Comparison of ENCODE assay signal across 13 cellular contexts in the genomic region with DNA sequence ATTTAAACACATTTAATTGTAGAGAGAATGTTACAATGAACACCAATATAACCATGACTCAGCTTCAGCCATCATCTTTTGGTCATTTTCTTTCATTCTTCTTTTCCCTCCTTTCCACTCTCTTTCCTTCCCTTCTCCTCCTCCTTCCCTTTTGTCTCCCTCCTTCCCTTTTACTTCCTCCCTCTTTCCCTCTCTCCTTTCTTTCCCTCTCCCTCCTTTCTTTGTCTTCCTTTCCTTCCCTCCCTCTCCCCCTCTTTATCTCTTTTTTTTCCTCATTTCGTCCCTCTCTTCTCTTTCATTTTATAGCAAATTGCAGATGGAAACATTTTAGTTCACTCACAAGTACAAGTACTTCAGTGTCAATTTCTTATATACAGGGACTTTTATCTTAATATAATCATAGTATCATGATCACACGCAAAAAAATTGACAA. TPM values are rescaled to one million over a fixed set of nuclear protein-coding genes. Genes with fewer than 3 reads are reported as not detected.
DNase-seq lines count a peak whose midpoint lies in the region; ATAC-seq, FAIRE-seq and TF ChIP-seq lines count a peak whose summit lies in the region.
"Had no signal": no experiment of that assay in that cellular context is flagged by ENCODE, and none has a peak within 500 bp of the region (broad histone marks: within the 10 kb centered on the region; RNA-seq: fewer than 3 reads in every experiment).

No MANE protein-coding gene starts in this region.

- H3K9me3 ChIP-seq in cardiac muscle cell (ENCODE audit: low read depth) = no peaks in the 10 kb centered on the region
- H3K9me3 ChIP-seq in heart left ventricle = no peaks in the 10 kb centered on the region
- H3K9me3 ChIP-seq in kidney (ENCODE audit: control insufficient read depth in 1 of 2, low read length in 2 of 2) = no peaks in the 10 kb centered on the region
- H3K9me3 ChIP-seq in pancreas = no peaks in the 10 kb centered on the region
- H3K9me3 ChIP-seq: ascending aorta, Peyer's patch had no signal

- TF ChIP-seq POLR2A in heart left ventricle (IDR thresholded peaks at IDR 0.05) (no peak), lower leg skin (IDR thresholded peaks at IDR 0.05) (no peak)

- H3K27ac Mint-ChIP-seq in activated CD8-positive, alpha-beta T cell treated with anti-CD3 and anti-CD28 coated beads, Interleukin-2, amount 10 ng/mL, durations not matched to agents 7 days and 5 days = no peak overlapping the region
- H3K27ac Mint-ChIP-seq in type B pancreatic cell = peak overlapping the region; percentile 19

- H3K9me3 Mint-ChIP-seq in activated CD8-positive, alpha-beta T cell treated with anti-CD3 and anti-CD28 coated beads, Interleukin-2, amount 10 ng/mL, durations not matched to agents 7 days and 5 days (ENCODE audit: insufficient read depth) = peaks cover 6% of the 10 kb centered on the region
- H3K9me3 Mint-ChIP-seq in type B pancreatic cell = no peaks in the 10 kb centered on the region

- TF ChIP-seq CTCF in cardiac muscle cell (IDR thresholded peaks at IDR 0.05; ENCODE audit: low read depth, low read length) (no peak), heart left ventricle (IDR thresholded peaks at IDR 0.05) (no peak), kidney (IDR thresholded peaks at IDR 0.05; ENCODE audit: borderline replicate concordance, extremely low read depth, insufficient read depth) (no peak), type B pancreatic cell (conservative IDR thresholded peaks at IDR 0.05) (no peak), pancreas (IDR thresholded peaks at IDR 0.05) (no peak), lower leg skin (IDR thresholded peaks at IDR 0.05) (no peak)

- peaks cover 40% of the 10 kb centered on the region for H3K4me1 Mint-ChIP-seq in activated CD8-positive, alpha-beta T cell treated with anti-CD3 and anti-CD28 coated beads, Interleukin-2, amount 10 ng/mL, durations not matched to agents 7 days and 5 days (ENCODE audit: low read depth)
- H3K4me1 Mint-ChIP-seq in type B pancreatic cell (ENCODE audit: unreplicated experiment) = peaks cover 40% of the 10 kb centered on the region

- intact Hi-C loops in heart left ventricle (cut with DNase I) (loop anchor here in 6 of 10 donors (5.0 to 10.0 kb wide), 5 partner anchors 69 to 1167 kb away; partner anchors contain the start of genes NKAPL (in 2 of the 6), ZKSCAN4 (in 2 of the 6) and PGBD1 (in 1 of the 6)), kidney (cut with DNase I) (no loop called here), pancreas (cut with DNase I) (no loop called here), lower leg skin (cut with DNase I; ENCODE audit: low total_unique reads) (no loop called here)

- CTCF ChIA-PET in activated CD8-positive, alpha-beta T cell treated with anti-CD3 and anti-CD28 coated beads, Interleukin-2, amount 10 ng/mL, durations not matched to agents 7 days and 5 days (lab: Charles Lee) = interaction anchor here (0.9 to 1.2 kb wide), 2 partner anchors 83 to 91 kb away, joined by 3 to 4 read pairs; no protein-coding TSS in a partner anchor

- H3K27me3 Mint-ChIP-seq in activated CD8-positive, alpha-beta T cell treated with anti-CD3 and anti-CD28 coated beads, Interleukin-2, amount 10 ng/mL, durations not matched to agents 7 days and 5 days (ENCODE audit: low read depth) = peaks cover 12% of the 10 kb centered on the region
- peaks cover 19% of the 10 kb centered on the region for H3K27me3 Mint-ChIP-seq in type B pancreatic cell

- peaks cover 2% of the 10 kb centered on the region for H3K27me3 ChIP-seq in cardiac muscle cell
- no peaks in the 10 kb centered on the region for H3K27me3 ChIP-seq in heart left ventricle
- H3K27me3 ChIP-seq in pancreas = no peaks in the 10 kb centered on the region
- H3K27me3 ChIP-seq: ascending aorta, Peyer's patch had no signal

- no peak for ATAC-seq in heart left ventricle
- no peak for ATAC-seq in activated CD8-positive, alpha-beta T cell treated with anti-CD3 and anti-CD28 coated beads, Interleukin-2, amount 10 ng/mL, durations not matched to agents 7 days and 5 days
- no peak for ATAC-seq in pancreas

- FAIRE-seq in kidney (lab: Jason Lieb, UNC) = no peak
- no peak for FAIRE-seq in pancreas (lab: Jason Lieb, UNC)

- WGBS in heart left ventricle, 4 donors = 56 to 69% (median 60%) methylated on average over 2 of the region's 2 CpGs
- 36 to 56% methylated on average over 2 of the region's 2 CpGs for WGBS in pancreas, 2 donors
- 69 to 70% methylated on average over 2 of the region's 2 CpGs for WGBS in lower leg skin, 2 donors

- H3K9ac ChIP-seq in kidney (ENCODE audit: low read length in 2 of 2) = no peak overlapping the region

- peak overlapping the region; percentile 68 for H3K4me3 ChIP-seq in cardiac muscle cell
- H3K4me3 ChIP-seq in heart left ventricle = peak overlapping the region in 6 of 12 donors; percentile 59 to 78 (median 74)
- peak overlapping the region; percentile 4 to 97 for H3K4me3 ChIP-seq in kidney (ENCODE audit: low read length in 2 of 2)
- H3K4me3 ChIP-seq in pancreas = peak overlapping the region in 2 of 4 donors; percentile 55 to 59
- H3K4me3 ChIP-seq in lower leg skin (ENCODE audit: low read depth, poor library complexity, severe bottlenecking) = no peak overlapping the region
- H3K4me3 ChIP-seq: Peyer's patch had no signal

- H3K36me3 Mint-ChIP-seq in activated CD8-positive, alpha-beta T cell treated with anti-CD3 and anti-CD28 coated beads, Interleukin-2, amount 10 ng/mL, durations not matched to agents 7 days and 5 days (ENCODE audit: low read depth) = peaks cover 20% of the 10 kb centered on the region
- peaks cover 8% of the 10 kb centered on the region for H3K36me3 Mint-ChIP-seq in type B pancreatic cell

- no peak overlapping the region for H3K27ac ChIP-seq in cardiac muscle cell
- H3K27ac ChIP-seq in heart left ventricle = peak overlapping the region in 6 of 12 donors; percentile 3 to 84 (median 16)
- no peak overlapping the region for H3K27ac ChIP-seq in kidney (ENCODE audit: low read depth in 2 of 2, low read length in 2 of 2)
- peak overlapping the region in 2 of 4 donors; percentile 9 to 17 for H3K27ac ChIP-seq in pancreas
- H3K27ac ChIP-seq: Peyer's patch had no signal

- DNase-seq in cardiac muscle cell (ENCODE audit: low read depth in 1 of 2, low spot score in 1 of 2) = no peak
- no peak for DNase-seq in heart left ventricle
- DNase-seq in activated CD8-positive, alpha-beta T cell treated with anti-CD3 and anti-CD28 coated beads, Interleukin-2, amount 10 ng/mL, durations not matched to agents 7 days and 5 days = no peak
- no peak for DNase-seq in kidney
- no peak for DNase-seq in type B pancreatic cell (ENCODE audit: extremely low spot score, unreplicated experiment)
- no peak for DNase-seq in pancreas
- DNase-seq in lower leg skin (ENCODE audit: low spot score in 2 of 2) = no peak
- DNase-seq in NCI-H146 treated with DMSO at 0.1 percent for 48 hours (lab: John Stamatoyannopoulos, UW; ENCODE audit: unreplicated experiment) = no peak
- DNase-seq: activated CD4-positive, CD25-positive, alpha-beta regulatory T cell treated with anti-CD3 and anti-CD28 coated beads, Interleukin-2, amount 50 U/mL, for 72 hours; NCI-H187; Peyer's patch; stimulated activated CD8-positive, alpha-beta memory T cell treated with anti-CD3 and anti-CD28 coated beads, Interleukin-4, amount 100 ng/mL, for 48 hours had no signal

- POLR2A ChIA-PET in activated CD8-positive, alpha-beta T cell treated with anti-CD3 and anti-CD28 coated beads, Interleukin-2, amount 10 ng/mL, durations not matched to agents 7 days and 5 days (lab: Charles Lee) = interaction anchor here (1.6 kb wide), 1 partner anchor 215 kb away, joined by 5 read pairs; no protein-coding TSS in a partner anchor

- H3K4me3 Mint-ChIP-seq in activated CD8-positive, alpha-beta T cell treated with anti-CD3 and anti-CD28 coated beads, Interleukin-2, amount 10 ng/mL, durations not matched to agents 7 days and 5 days = peak overlapping the region; percentile 24
- H3K4me3 Mint-ChIP-seq in type B pancreatic cell = peak overlapping the region; percentile 98

- H3K4me1 ChIP-seq in cardiac muscle cell (ENCODE audit: low read depth) (peaks cover 18% of the 10 kb centered on the region), heart left ventricle (peaks cover 3 to 52% (median 35%) of the 10 kb centered on the region in 12 donors), kidney (ENCODE audit: control insufficient read depth in 1 of 2, insufficient read depth in 1 of 2, low read depth in 1 of 2, low read length in 2 of 2) (peaks cover 10 to 21% of the 10 kb centered on the region in 2 donors), pancreas (peaks cover 8 to 15% (median 14%) of the 10 kb centered on the region in 3 donors)

- H3K36me3 ChIP-seq in cardiac muscle cell = no peaks in the 10 kb centered on the region
- no peaks in the 10 kb centered on the region for H3K36me3 ChIP-seq in heart left ventricle
- no peaks in the 10 kb centered on the region for H3K36me3 ChIP-seq in kidney (ENCODE audit: control insufficient read depth in 1 of 2, insufficient read depth in 2 of 2, low read length in 2 of 2)
- H3K36me3 ChIP-seq in pancreas = no peaks in the 10 kb centered on the region
- H3K36me3 ChIP-seq: ascending aorta, Peyer's patch had no signal

RNA-seq across cellular contexts. Expression of gene ZKSCAN3, which starts 1.8 kb away (rescaled TPM):
- 11.2 and 13.3 TPM in 2 replicates for total RNA-seq in cardiac muscle cell
- polyA plus RNA-seq in cardiac muscle cell = 7.2 and 7.8 TPM in 2 replicates
- 1 to 10 TPM; 2.8 to 7.9 (median 5.6) TPM for total RNA-seq in heart left ventricle
- 1 to 10 TPM; 1.5 to 1.8 TPM for polyA plus RNA-seq in heart left ventricle
- total RNA-seq in activated CD8-positive, alpha-beta T cell treated with anti-CD3 and anti-CD28 coated beads, Interleukin-2, amount 10 ng/mL, durations not matched to agents 7 days and 5 days = 1 to 10 TPM; 4.6 to 5.0 TPM
- total RNA-seq in kidney = 8.3 TPM
- 3.5 TPM for polyA plus RNA-seq in kidney (ENCODE audit: insufficient read depth, low read depth, low replicate concordance)
- 9.3 and 12.6 TPM in 2 replicates for total RNA-seq in type B pancreatic cell (ENCODE audit: low replicate concordance)
- total RNA-seq in pancreas = 1 to 10 TPM; 1.5 to 5.0 (median 2.1) TPM
- polyA plus RNA-seq in pancreas = 1 to 10 TPM; 1.2 to 1.6 TPM
- total RNA-seq in lower leg skin = 1 to 10 TPM; 2.9 to 6.7 (median 4.3) TPM

RNA-seq across cellular contexts. Expression of gene ZSCAN31, which starts 15.6 kb away (rescaled TPM):
- total RNA-seq in cardiac muscle cell (5.0 and 8.1 TPM in 2 replicates), heart left ventricle (10 to 100 TPM in 5 of 9 donors, 1 to 10 TPM in 4; 7.5 to 22.0 (median 10.7) TPM), kidney (6.3 TPM), type B pancreatic cell (ENCODE audit: low replicate concordance) (6.2 TPM in 2 replicates), pancreas (10 to 100 TPM in 1 of 6 donors, 1 to 10 TPM in 5; 4.4 to 13.2 (median 7.4) TPM), lower leg skin (10 to 100 TPM in 2 of 4 donors, 1 to 10 TPM in 2; 3.6 to 19.4 (median 7.0) TPM)
- polyA plus RNA-seq in cardiac muscle cell (3.8 and 6.8 TPM in 2 replicates), heart left ventricle (1 to 10 TPM; 3.3 to 5.4 TPM), kidney (ENCODE audit: insufficient read depth, low read depth, low replicate concordance) (4.1 TPM), pancreas (10 to 100 TPM in 1 of 2 donors, 1 to 10 TPM in 1; 6.3 to 10.5 TPM)
- total RNA-seq in activated CD8-positive, alpha-beta T cell treated with anti-CD3 and anti-CD28 coated beads, Interleukin-2, amount 10 ng/mL, durations not matched to agents 7 days and 5 days = under 1 TPM; 0.68 to 0.78 TPM

RNA-seq across cellular contexts. Expression of gene ZSCAN12, which starts 48.0 kb away (rescaled TPM):
- 7.6 and 12.0 TPM in 2 replicates for total RNA-seq in cardiac muscle cell
- polyA plus RNA-seq in cardiac muscle cell = 7.0 and 7.3 TPM in 2 replicates
- 1 to 10 TPM; 2.1 to 4.0 (median 2.9) TPM for total RNA-seq in heart left ventricle
- 1 to 10 TPM in 1 of 2 donors, under 1 TPM in 1; 0.99 to 2.2 TPM for polyA plus RNA-seq in heart left ventricle
- 10 to 100 TPM; 10.8 to 11.4 TPM for total RNA-seq in activated CD8-positive, alpha-beta T cell treated with anti-CD3 and anti-CD28 coated beads, Interleukin-2, amount 10 ng/mL, durations not matched to agents 7 days and 5 days
- total RNA-seq in kidney = 7.9 TPM
- polyA plus RNA-seq in kidney (ENCODE audit: insufficient read depth, low read depth, low replicate concordance) = 1.3 TPM
- 9.6 and 12.4 TPM in 2 replicates for total RNA-seq in type B pancreatic cell (ENCODE audit: low replicate concordance)
- 1 to 10 TPM; 2.1 to 4.4 (median 2.8) TPM for total RNA-seq in pancreas
- polyA plus RNA-seq in pancreas = 1 to 10 TPM in 1 of 2 donors, under 1 TPM in 1; 0.80 to 1.9 TPM
- total RNA-seq in lower leg skin = 1 to 10 TPM; 2.7 to 5.5 (median 4.0) TPM

Comparison
In these comparisons a context has a peak if more than half of its experiments do, and no peak if none do; other contexts are left out.
1. intact Hi-C loops: an anchor here in heart left ventricle (5.0 to 10.0 kb wide); none called in kidney, pancreas and lower leg skin.